ENCODE assay signal across 1 cellular context in genomic region chr14:23078692-23079116, GRCh38.
TF ChIP-seq lines count a peak whose summit lies in the region.

No MANE protein-coding gene starts in this region.

TF ChIP-seq in IMR-90, 13 proteins besides CTCF, POLR2A, EP300 and RAD21 (continued from another document):
- TF ChIP-seq NFE2L2 (IDR thresholded peaks at IDR 0.05; ENCODE audit: low read depth, low read length), result peak; percentile 79; the same call in 1 of the 2 replicates
- TF ChIP-seq BHLHE40 (IDR thresholded peaks at IDR 0.05; ENCODE audit: low read depth, low read length), result no peak; the same call in 1 of the 2 replicates
- peak; percentile 87 for TF ChIP-seq FOS (IDR thresholded peaks at IDR 0.05; ENCODE audit: low read depth, low read length)
- TF ChIP-seq CHD1 (IDR thresholded peaks at IDR 0.05; ENCODE audit: low read depth, low read length), result no peak
- TF ChIP-seq SMC3 (IDR thresholded peaks at IDR 0.05; ENCODE audit: low read depth, low read length), result 0 out of 2 replicates have a peak, but pooled peaks have one; percentile 10
- TF ChIP-seq MAFK (IDR thresholded peaks at IDR 0.05; ENCODE audit: low read depth, low read length), result peak; percentile 45
